8 cellular contexts compared by ENCODE assay signal in the genomic region with DNA sequence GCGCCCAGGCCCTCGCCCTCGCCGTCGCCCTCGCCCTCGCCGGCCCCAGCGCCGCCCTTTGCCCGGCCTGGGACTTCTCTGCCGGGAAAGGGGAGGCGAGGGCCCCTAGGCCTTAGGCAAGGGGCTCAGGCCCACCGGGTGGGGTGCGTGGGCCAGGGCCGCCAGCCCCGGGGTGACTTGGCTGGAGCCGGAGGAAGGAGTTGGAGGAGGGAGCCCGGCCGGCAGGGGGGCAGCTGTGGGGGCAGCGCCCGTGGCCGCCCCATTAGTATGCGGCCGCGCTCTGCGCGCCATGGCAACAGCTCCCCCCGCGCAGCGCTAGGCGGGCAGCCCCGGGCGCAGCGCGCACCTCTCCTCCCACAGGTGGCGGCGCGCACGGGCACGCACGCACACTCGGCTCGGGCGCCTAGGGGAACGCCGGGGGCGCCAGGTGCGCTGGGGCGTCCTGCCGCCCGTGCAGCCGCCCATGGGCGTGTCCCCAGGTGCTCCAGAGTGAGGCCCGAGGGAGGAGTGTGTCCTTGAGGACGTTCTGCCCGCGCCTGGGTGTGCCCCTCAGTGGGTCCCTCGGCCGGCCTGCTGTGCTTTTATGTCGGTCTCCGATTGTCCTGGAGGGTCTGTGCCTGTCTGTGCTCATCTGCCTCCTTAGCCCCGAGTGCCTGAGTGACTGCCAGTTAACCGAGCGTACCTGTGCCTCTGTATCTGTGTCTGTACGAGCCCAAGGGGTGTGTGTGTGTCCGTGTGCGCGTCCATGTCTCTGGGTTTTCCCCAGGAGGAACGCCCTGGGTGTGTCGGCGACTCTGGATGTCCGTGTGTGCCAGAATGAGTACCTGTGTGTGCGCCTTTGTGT. TPM values are rescaled to one million over a fixed set of nuclear protein-coding genes. Genes with fewer than 3 reads are reported as not detected.
DNase-seq lines count a peak whose midpoint lies in the region; ATAC-seq and TF ChIP-seq lines count a peak whose summit lies in the region.

No MANE protein-coding gene starts in this region.

- H4K20me1 ChIP-seq in MM.1S (ENCODE audit: insufficient read depth, low read length), result no peaks in the 10 kb centered on the region

- H3K4me3 Mint-ChIP-seq in WTC11, result peak overlapping the region; percentile 79

- H3K4me3 ChIP-seq in MM.1S (ENCODE audit: low read length), result peak overlapping the region; percentile 48
- peak overlapping the region; percentile 37 to 38 for H3K4me3 ChIP-seq in left lung

- H3K4me1 Mint-ChIP-seq in WTC11, result peaks cover 56% of the 10 kb centered on the region

- POLR2A ChIA-PET in WTC11 (lab: Charles Lee), result interaction anchor here (0.7 to 1.5 kb wide), 3 partner anchors 32 to 177 kb away, joined by 3 to 4 read pairs (median 4); no protein-coding TSS in a partner anchor

- no peaks in the 10 kb centered on the region; the same call in 1 of the 2 replicates for H3K27me3 Mint-ChIP-seq in WTC11 (ENCODE audit: low read depth)

- H3F3A ChIP-seq in MM.1S (ENCODE audit: insufficient read depth, low read length), result no peaks in the 10 kb centered on the region

- H3K9me3 ChIP-seq in MM.1S (replicated peaks; ENCODE audit: insufficient read depth, low read length) (no peaks in the 10 kb centered on the region), left lung (no peaks in the 10 kb centered on the region)

- H3K79me2 ChIP-seq in MM.1S (ENCODE audit: low read length), result no peaks in the 10 kb centered on the region

- peaks cover 8% of the 10 kb centered on the region for H3K4me1 ChIP-seq in MM.1S (ENCODE audit: low read length)
- peaks cover 43 to 70% of the 10 kb centered on the region in 2 donors for H3K4me1 ChIP-seq in left lung

- peak; percentile 100 for DNase-seq in COLO668 (lab: John Stamatoyannopoulos, UW; ENCODE audit: unreplicated experiment)
- peak; percentile 33 for DNase-seq in MM.1S
- DNase-seq in WTC11 (ENCODE audit: low spot score), result peak; percentile 58
- peak; percentile 58 for DNase-seq in cerebellar cortex (ENCODE audit: low spot score)
- peak; percentile 78 to 88 for DNase-seq in left lung
- peak; percentile 35 for DNase-seq in stimulated activated CD8-positive, alpha-beta memory T cell treated with anti-CD3 and anti-CD28 coated beads, Interleukin-4, amount 100 ng/mL, for 24 hours (ENCODE audit: low read depth)

- H3K36me3 ChIP-seq in MM.1S (replicated peaks; ENCODE audit: insufficient read depth, low read length) (no peaks in the 10 kb centered on the region), left lung (peaks cover 0 to 5% of the 10 kb centered on the region in 2 donors)

- H3K9me3 Mint-ChIP-seq in WTC11, result no peaks in the 10 kb centered on the region

- no peak for TF ChIP-seq CTCF in MM.1S (IDR thresholded peaks at IDR 0.05; ENCODE audit: low read length)
- no peak for TF ChIP-seq CTCF in WTC11 (IDR thresholded peaks at IDR 0.05)
- TF ChIP-seq CTCF in left lung (IDR thresholded peaks at IDR 0.05), result no peak

- no peak overlapping the region for H3K9ac ChIP-seq in MM.1S (ENCODE audit: low read length)

- intact Hi-C loops in left lung (cut with DNase I), result no loop called here

- CTCF ChIA-PET in WTC11 (lab: Charles Lee), result interaction anchor here (0.5 to 3.7 kb wide), 16 partner anchors 8 to 171 kb away, joined by 3 to 33 read pairs (median 4); no protein-coding TSS in a partner anchor

- H3K27ac ChIP-seq in MM.1S (ENCODE audit: low read length), result no peak overlapping the region
- peak overlapping the region; percentile 68 to 81 for H3K27ac ChIP-seq in left lung

- H3K9me2 ChIP-seq in MM.1S (replicated peaks; ENCODE audit: insufficient read depth, low read length), result no peaks in the 10 kb centered on the region

- peak; percentile 14 for ATAC-seq in WTC11
- peak; percentile 79 for ATAC-seq in left lung
- ATAC-seq in GM21529 (IDR thresholded peaks at IDR 0.05; ENCODE audit: unreplicated experiment), result no peak
- ATAC-seq in GM21367 (IDR thresholded peaks at IDR 0.05; ENCODE audit: unreplicated experiment), result no peak

- H3K27me3 ChIP-seq in MM.1S (replicated peaks; ENCODE audit: insufficient read depth, low read length) (no peaks in the 10 kb centered on the region; the same call in 1 of the 2 replicates), left lung (peaks cover 0 to 18% of the 10 kb centered on the region in 2 donors)

- H3K4me2 ChIP-seq in MM.1S (ENCODE audit: low read depth, low read length), result peak overlapping the region; percentile 64

- H3K27ac Mint-ChIP-seq in WTC11, result peak overlapping the region; percentile 91

- H2AFZ ChIP-seq in MM.1S (ENCODE audit: low read length), result peak overlapping the region; percentile 36; the same call in 1 of the 2 replicates

- H3K36me3 Mint-ChIP-seq in WTC11, result no peaks in the 10 kb centered on the region

TF ChIP-seq in WTC11, 78 proteins besides CTCF, POLR2A, EP300 and RAD21:
- TF ChIP-seq, protein P1, sequence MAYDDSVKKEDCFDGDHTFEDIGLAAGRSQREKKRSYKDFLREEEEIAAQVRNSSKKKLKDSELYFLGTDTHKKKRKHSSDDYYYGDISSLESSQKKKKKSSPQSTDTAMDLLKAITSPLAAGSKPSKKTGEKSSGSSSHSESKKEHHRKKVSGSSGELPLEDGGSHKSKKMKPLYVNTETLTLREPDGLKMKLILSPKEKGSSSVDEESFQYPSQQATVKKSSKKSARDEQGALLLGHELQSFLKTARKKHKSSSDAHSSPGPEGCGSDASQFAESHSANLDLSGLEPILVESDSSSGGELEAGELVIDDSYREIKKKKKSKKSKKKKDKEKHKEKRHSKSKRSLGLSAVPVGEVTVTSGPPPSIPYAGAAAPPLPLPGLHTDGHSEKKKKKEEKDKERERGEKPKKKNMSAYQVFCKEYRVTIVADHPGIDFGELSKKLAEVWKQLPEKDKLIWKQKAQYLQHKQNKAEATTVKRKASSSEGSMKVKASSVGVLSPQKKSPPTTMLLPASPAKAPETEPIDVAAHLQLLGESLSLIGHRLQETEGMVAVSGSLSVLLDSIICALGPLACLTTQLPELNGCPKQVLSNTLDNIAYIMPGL (CRISPR knock-in tag; IDR thresholded peaks at IDR 0.05), result peak; percentile 86; the same call in 1 of the 2 replicates
- TF ChIP-seq RELA (CRISPR knock-in tag; IDR thresholded peaks at IDR 0.05; ENCODE audit: borderline replicate concordance), result peak; percentile 55; the same call in 1 of the 2 replicates
- 0 out of 2 replicates have a peak, but pooled peaks have one; percentile 19 for TF ChIP-seq MYBL2 (CRISPR knock-in tag; IDR thresholded peaks at IDR 0.05)
- no peak for TF ChIP-seq NR1H2 (CRISPR knock-in tag; IDR thresholded peaks at IDR 0.05)
- TF ChIP-seq, protein P2, sequence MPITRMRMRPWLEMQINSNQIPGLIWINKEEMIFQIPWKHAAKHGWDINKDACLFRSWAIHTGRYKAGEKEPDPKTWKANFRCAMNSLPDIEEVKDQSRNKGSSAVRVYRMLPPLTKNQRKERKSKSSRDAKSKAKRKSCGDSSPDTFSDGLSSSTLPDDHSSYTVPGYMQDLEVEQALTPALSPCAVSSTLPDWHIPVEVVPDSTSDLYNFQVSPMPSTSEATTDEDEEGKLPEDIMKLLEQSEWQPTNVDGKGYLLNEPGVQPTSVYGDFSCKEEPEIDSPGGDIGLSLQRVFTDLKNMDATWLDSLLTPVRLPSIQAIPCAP (CRISPR knock-in tag; IDR thresholded peaks at IDR 0.05), result no peak
- TF ChIP-seq ETV6 (CRISPR knock-in tag; IDR thresholded peaks at IDR 0.05), result peak; percentile 23; the same call in 1 of the 2 replicates
- TF ChIP-seq HMGA2 (CRISPR knock-in tag; IDR thresholded peaks at IDR 0.05), result no peak
- TF ChIP-seq JUN (CRISPR knock-in tag; IDR thresholded peaks at IDR 0.05), result no peak
- peak; percentile 58; the same call in 1 of the 2 replicates for TF ChIP-seq ZNF423 (CRISPR knock-in tag; IDR thresholded peaks at IDR 0.05)
- TF ChIP-seq, protein P3, sequence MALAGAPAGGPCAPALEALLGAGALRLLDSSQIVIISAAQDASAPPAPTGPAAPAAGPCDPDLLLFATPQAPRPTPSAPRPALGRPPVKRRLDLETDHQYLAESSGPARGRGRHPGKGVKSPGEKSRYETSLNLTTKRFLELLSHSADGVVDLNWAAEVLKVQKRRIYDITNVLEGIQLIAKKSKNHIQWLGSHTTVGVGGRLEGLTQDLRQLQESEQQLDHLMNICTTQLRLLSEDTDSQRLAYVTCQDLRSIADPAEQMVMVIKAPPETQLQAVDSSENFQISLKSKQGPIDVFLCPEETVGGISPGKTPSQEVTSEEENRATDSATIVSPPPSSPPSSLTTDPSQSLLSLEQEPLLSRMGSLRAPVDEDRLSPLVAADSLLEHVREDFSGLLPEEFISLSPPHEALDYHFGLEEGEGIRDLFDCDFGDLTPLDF (CRISPR knock-in tag; IDR thresholded peaks at IDR 0.05), result 0 out of 2 replicates have a peak, but pooled peaks have one; percentile 35
- no peak for TF ChIP-seq MXD4 (CRISPR knock-in tag; IDR thresholded peaks at IDR 0.05; ENCODE audit: borderline replicate concordance)
- 0 out of 2 replicates have a peak, but pooled peaks have one; percentile 56 for TF ChIP-seq ESRRA (CRISPR knock-in tag; IDR thresholded peaks at IDR 0.05; ENCODE audit: borderline replicate concordance)
- no peak for TF ChIP-seq ELF4 (CRISPR knock-in tag; IDR thresholded peaks at IDR 0.05; ENCODE audit: low read depth)
- peak; percentile 12; the same call in 1 of the 2 replicates for TF ChIP-seq SP1 (CRISPR knock-in tag; conservative IDR thresholded peaks at IDR 0.05)
- peak; percentile 55; the same call in 1 of the 2 replicates for TF ChIP-seq ZNF263 (CRISPR knock-in tag; IDR thresholded peaks at IDR 0.05; ENCODE audit: low read depth)
- peak; percentile 42 for TF ChIP-seq FOXK1 (CRISPR knock-in tag; IDR thresholded peaks at IDR 0.05)
TF ChIP-seq in WTC11: peak in this region for 10.

RNA-seq across cellular contexts. Expression of a gene that starts 38.1 kb away (rescaled TPM):
- 90.1 to 104 TPM (median 92.8 TPM) in 3 replicates for total RNA-seq in WTC11 (2021)
- 100 to 1,000 TPM; 108 to 138 TPM for total RNA-seq in left lung

Comparison
In these comparisons a context has a peak if more than half of its experiments do, and no peak if none do; other contexts are left out.
1. DNase-seq: peak in every context shown above with its lines; median percentile 100 in COLO668; 83 in left lung; 58 in WTC11; 58 in cerebellar cortex; 35 in stimulated activated CD8-positive, alpha-beta memory T cell treated with anti-CD3 and anti-CD28 coated beads, Interleukin-4, amount 100 ng/mL, for 24 hours; 33 in MM.1S.
2. ATAC-seq: peak in WTC11 (single experiment) and left lung (single experiment); none in GM21529 (single experiment) and GM21367 (single experiment).